1 cellular context compared by ENCODE assay signal in the genomic region with DNA sequence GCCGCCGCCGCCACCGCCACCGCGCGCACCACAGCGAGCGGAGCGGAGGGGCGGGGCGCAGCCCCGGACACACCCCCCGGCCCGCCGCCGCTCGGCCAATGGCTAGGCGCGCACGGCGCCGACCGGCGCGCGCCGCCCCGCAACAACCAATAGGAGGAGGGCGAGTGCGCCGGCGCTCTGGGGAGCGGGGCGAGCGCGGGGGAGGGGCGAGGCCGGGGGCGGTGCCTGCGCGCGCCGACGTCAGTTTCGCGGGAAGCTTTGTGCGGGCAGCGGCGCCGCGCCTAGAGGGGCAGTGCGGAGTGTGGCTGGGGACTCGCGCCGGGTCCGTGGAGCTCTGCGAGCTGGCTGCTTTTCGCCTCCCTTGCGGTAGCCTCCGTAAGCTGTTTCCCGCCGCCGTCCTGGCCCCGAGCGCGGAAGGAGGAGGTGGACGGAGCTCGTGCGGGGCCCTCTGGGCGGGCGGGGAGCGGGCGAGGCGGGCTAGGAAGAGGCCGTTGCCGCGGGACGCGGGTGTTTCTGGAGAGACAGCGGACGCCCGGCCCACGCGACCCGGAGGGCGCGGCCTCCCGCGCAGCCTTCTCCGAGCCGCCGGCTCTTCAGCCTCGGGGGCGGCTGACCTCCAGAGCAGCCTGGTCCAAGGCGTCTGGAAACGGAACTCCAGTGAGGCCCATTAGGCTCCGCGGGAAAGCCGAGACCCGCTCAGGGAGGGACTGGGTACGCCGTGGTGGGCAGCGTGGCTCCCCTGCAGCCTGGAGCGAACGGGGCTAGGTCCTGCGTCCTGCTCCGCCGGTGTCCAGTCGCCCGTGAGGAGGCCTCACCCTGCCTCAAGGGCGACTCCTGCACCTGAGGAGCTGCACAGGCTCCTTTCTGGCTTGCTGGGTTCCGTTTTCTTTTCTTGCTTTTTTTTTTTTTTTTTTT.
TF ChIP-seq lines count a peak whose summit lies in the region.

ZMYND19 (minus strand) TSS at position 44 of the 915 bp plus-strand sequence. CDS start 249 bp downstream, outside the sequence.

TF ChIP-seq in GM12878, 131 proteins besides CTCF, POLR2A, EP300 and RAD21 (continued from another document):
- TF ChIP-seq E2F8 (IDR thresholded peaks at IDR 0.05; ENCODE audit: low read depth, partially characterized antibody) (peak; percentile 91), BACH1 (IDR thresholded peaks at IDR 0.05; ENCODE audit: borderline replicate concordance) (peak; percentile 40; the same call in 1 of the 2 replicates), SIN3A (IDR thresholded peaks at IDR 0.05; ENCODE audit: low read depth, low read length) (peak; percentile 70; the same call in 1 of the 2 replicates), RFX5 (IDR thresholded peaks at IDR 0.05; ENCODE audit: low read depth, low read length) (peak; percentile 31; the same call in 1 of the 2 replicates), SMARCA5 (IDR thresholded peaks at IDR 0.05) (no peak), IKZF1 (conservative IDR thresholded peaks at IDR 0.05) (peak; percentile 61; the same call in 1 of the 2 replicates), DPF2 (IDR thresholded peaks at IDR 0.05) (peak; percentile 50; the same call in 1 of the 2 replicates), TCF12 (IDR thresholded peaks at IDR 0.05; ENCODE audit: low read depth, low read length) (0 out of 2 replicates have a peak, but pooled peaks have one; percentile 18), NR2C1 (IDR thresholded peaks at IDR 0.05) (peak; percentile 30; the same call in 1 of the 2 replicates), NRF1 (conservative IDR thresholded peaks at IDR 0.05; ENCODE audit: low read depth, low read length) (peak; percentile 40; the same call in 1 of the 2 replicates), NBN (IDR thresholded peaks at IDR 0.05) (no peak), RB1 (IDR thresholded peaks at IDR 0.05; ENCODE audit: borderline replicate concordance) (peak; percentile 80; the same call in 1 of the 2 replicates), CHD2 (IDR thresholded peaks at IDR 0.05; ENCODE audit: borderline replicate concordance, low read depth, low read length) (0 out of 2 replicates have a peak, but pooled peaks have one; percentile 28), EGR1 (IDR thresholded peaks at IDR 0.05; ENCODE audit: borderline replicate concordance in 1 of 2, low read depth in 2 of 2, low read length in 2 of 2) (peak in 1 of 2 experiments; percentile 43; a peak in 1 of 3 replicates), GATAD2B (conservative IDR thresholded peaks at IDR 0.05; ENCODE audit: low read depth) (0 out of 2 replicates have a peak, but pooled peaks have one; percentile 31), MXI1 (IDR thresholded peaks at IDR 0.05; ENCODE audit: low read depth, low read length) (peak; percentile 44; the same call in 1 of the 2 replicates), SP1 (IDR thresholded peaks at IDR 0.05; ENCODE audit: low read depth, low read length) (peak; percentile 72)
- TF ChIP-seq, protein P1, sequence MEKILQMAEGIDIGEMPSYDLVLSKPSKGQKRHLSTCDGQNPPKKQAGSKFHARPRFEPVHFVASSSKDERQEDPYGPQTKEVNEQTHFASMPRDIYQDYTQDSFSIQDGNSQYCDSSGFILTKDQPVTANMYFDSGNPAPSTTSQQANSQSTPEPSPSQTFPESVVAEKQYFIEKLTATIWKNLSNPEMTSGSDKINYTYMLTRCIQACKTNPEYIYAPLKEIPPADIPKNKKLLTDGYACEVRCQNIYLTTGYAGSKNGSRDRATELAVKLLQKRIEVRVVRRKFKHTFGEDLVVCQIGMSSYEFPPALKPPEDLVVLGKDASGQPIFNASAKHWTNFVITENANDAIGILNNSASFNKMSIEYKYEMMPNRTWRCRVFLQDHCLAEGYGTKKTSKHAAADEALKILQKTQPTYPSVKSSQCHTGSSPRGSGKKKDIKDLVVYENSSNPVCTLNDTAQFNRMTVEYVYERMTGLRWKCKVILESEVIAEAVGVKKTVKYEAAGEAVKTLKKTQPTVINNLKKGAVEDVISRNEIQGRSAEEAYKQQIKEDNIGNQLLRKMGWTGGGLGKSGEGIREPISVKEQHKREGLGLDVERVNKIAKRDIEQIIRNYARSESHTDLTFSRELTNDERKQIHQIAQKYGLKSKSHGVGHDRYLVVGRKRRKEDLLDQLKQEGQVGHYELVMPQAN (conservative IDR thresholded peaks at IDR 0.05), result peak; percentile 91
- TF ChIP-seq, protein P2, sequence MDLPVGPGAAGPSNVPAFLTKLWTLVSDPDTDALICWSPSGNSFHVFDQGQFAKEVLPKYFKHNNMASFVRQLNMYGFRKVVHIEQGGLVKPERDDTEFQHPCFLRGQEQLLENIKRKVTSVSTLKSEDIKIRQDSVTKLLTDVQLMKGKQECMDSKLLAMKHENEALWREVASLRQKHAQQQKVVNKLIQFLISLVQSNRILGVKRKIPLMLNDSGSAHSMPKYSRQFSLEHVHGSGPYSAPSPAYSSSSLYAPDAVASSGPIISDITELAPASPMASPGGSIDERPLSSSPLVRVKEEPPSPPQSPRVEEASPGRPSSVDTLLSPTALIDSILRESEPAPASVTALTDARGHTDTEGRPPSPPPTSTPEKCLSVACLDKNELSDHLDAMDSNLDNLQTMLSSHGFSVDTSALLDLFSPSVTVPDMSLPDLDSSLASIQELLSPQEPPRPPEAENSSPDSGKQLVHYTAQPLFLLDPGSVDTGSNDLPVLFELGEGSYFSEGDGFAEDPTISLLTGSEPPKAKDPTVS (IDR thresholded peaks at IDR 0.05; ENCODE audit: low read depth, low read length), result no peak
- TF ChIP-seq, protein P3, sequence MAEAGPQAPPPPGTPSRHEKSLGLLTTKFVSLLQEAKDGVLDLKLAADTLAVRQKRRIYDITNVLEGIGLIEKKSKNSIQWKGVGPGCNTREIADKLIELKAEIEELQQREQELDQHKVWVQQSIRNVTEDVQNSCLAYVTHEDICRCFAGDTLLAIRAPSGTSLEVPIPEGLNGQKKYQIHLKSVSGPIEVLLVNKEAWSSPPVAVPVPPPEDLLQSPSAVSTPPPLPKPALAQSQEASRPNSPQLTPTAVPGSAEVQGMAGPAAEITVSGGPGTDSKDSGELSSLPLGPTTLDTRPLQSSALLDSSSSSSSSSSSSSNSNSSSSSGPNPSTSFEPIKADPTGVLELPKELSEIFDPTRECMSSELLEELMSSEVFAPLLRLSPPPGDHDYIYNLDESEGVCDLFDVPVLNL (IDR thresholded peaks at IDR 0.05; ENCODE audit: low read depth, low read length), result peak; percentile 60; the same call in 1 of the 2 replicates
- TF ChIP-seq, protein P4, sequence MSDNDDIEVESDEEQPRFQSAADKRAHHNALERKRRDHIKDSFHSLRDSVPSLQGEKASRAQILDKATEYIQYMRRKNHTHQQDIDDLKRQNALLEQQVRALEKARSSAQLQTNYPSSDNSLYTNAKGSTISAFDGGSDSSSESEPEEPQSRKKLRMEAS (IDR thresholded peaks at IDR 0.05; ENCODE audit: low read depth, low read length), result 0 out of 2 replicates have a peak, but pooled peaks have one; percentile 18
